Comparison of ENCODE assay signal across 9 cellular contexts in the genomic region with DNA sequence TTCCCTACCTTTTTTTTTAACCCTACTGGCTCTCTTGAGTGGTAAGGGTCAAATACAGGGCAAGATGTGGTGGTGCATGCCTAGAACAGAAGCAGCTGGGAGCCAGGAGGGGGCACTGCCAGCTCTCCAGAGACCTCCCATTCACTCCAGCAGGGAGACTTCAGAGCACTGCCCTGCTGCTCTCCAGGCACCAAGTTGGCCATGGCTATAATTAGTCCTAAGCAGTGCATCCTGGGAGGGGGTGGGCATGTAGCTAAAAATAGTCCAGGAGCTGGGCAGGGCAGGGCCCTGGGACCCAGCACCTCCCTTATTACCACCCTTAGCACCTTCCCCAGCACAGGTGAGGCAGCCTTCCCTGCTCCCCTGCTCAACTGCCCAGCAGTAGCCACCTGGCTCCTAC. TPM values are rescaled to one million over a fixed set of nuclear protein-coding genes. Genes with fewer than 3 reads are reported as not detected.
DNase-seq lines count a peak whose midpoint lies in the region; ATAC-seq and TF ChIP-seq lines count a peak whose summit lies in the region.
"Had no signal": no experiment of that assay in that cellular context is flagged by ENCODE, and none has a peak within 500 bp of the region (broad histone marks: within the 10 kb centered on the region; RNA-seq: fewer than 3 reads in every experiment).

No MANE protein-coding gene starts in this region.

- no peak for ATAC-seq in HG02759 (IDR thresholded peaks at IDR 0.05; ENCODE audit: unreplicated experiment)
- ATAC-seq in activated T-cell treated with anti-CD3 and anti-CD28 coated beads, Interleukin-2, amount 50 U/mL, for 4 hours: no peak

- H3K27ac Mint-ChIP-seq in type B pancreatic cell: no peak overlapping the region
- H3K27ac Mint-ChIP-seq: memory B cell had no signal

- peak; percentile 31 for DNase-seq in DMS 273 treated with DMSO at 0.1 percent for 48 hours (lab: John Stamatoyannopoulos, UW)
- peak; percentile 56 for DNase-seq in HT1080 (ENCODE audit: low read depth)
- peak; percentile 66 for DNase-seq in amniotic epithelial cell (ENCODE audit: low read depth)
- DNase-seq in left kidney (ENCODE audit: low read depth, low spot score): peak; percentile 66
- DNase-seq in activated effector memory CD4-positive, alpha-beta T cell treated with Interleukin-2 at 50 U/mL for 16 hours: no peak
- DNase-seq in type B pancreatic cell (ENCODE audit: extremely low spot score, unreplicated experiment): no peak
- DNase-seq in activated T-cell treated with anti-CD3 and anti-CD28 coated beads, Interleukin-2, amount 50 U/mL, for 4 hours: no peak

- H3K36me3 Mint-ChIP-seq in type B pancreatic cell: no peaks in the 10 kb centered on the region
- H3K36me3 Mint-ChIP-seq in activated T-cell treated with anti-CD3 and anti-CD28 coated beads, Interleukin-2, amount 50 U/mL, for 4 hours (ENCODE audit: insufficient read depth): no peaks in the 10 kb centered on the region
- H3K36me3 Mint-ChIP-seq: memory B cell had no signal

- H3K27me3 Mint-ChIP-seq in type B pancreatic cell: peaks cover 66% of the 10 kb centered on the region
- H3K27me3 Mint-ChIP-seq in activated T-cell treated with anti-CD3 and anti-CD28 coated beads, Interleukin-2, amount 50 U/mL, for 4 hours (ENCODE audit: low read depth): no peaks in the 10 kb centered on the region
- H3K27me3 Mint-ChIP-seq: memory B cell had no signal

- H3K4me1 Mint-ChIP-seq in type B pancreatic cell (ENCODE audit: unreplicated experiment): peaks cover 6% of the 10 kb centered on the region
- H3K4me1 Mint-ChIP-seq in activated T-cell treated with anti-CD3 and anti-CD28 coated beads, Interleukin-2, amount 50 U/mL, for 4 hours (ENCODE audit: low read depth): peaks cover 51% of the 10 kb centered on the region

- no peak for TF ChIP-seq CTCF in type B pancreatic cell (conservative IDR thresholded peaks at IDR 0.05)

- no peaks in the 10 kb centered on the region for H3K9me3 Mint-ChIP-seq in type B pancreatic cell
- H3K9me3 Mint-ChIP-seq in activated T-cell treated with anti-CD3 and anti-CD28 coated beads, Interleukin-2, amount 50 U/mL, for 4 hours: no peaks in the 10 kb centered on the region
- H3K9me3 Mint-ChIP-seq: memory B cell had no signal

- H3K4me3 Mint-ChIP-seq in type B pancreatic cell: no peak overlapping the region
- H3K4me3 Mint-ChIP-seq in activated T-cell treated with anti-CD3 and anti-CD28 coated beads, Interleukin-2, amount 50 U/mL, for 4 hours: no peak overlapping the region
- H3K4me3 Mint-ChIP-seq: memory B cell had no signal

RNA-seq across cellular contexts. Expression of a gene that starts 3.5 kb away (rescaled TPM):
- total RNA-seq in HT1080 (2014; rRNA removed; shearing (Covaris generic)): 1.4 and 2.4 TPM in 2 replicates
- 0.23 and 0.73 TPM in 2 replicates for polyA plus RNA-seq in HT1080 (2015; cell fraction: cytosol; rRNA removed)
- 20.9 and 23.8 TPM in 2 replicates for polyA plus RNA-seq in HT1080 (2015; cell fraction: nucleus; rRNA removed)
- 2.0 and 6.8 TPM in 2 replicates for total RNA-seq in type B pancreatic cell (ENCODE audit: low replicate concordance)
- total RNA-seq in activated T-cell treated with anti-CD3 and anti-CD28 coated beads, Interleukin-2, amount 50 U/mL, for 4 hours: 10 to 100 TPM in 2 of 3 donors, 1 to 10 TPM in 1; 9.8 to 12.3 (median 11.8) TPM

RNA-seq across cellular contexts. Expression of a gene that starts 26.3 kb away (rescaled TPM):
- 14.2 and 17.9 TPM in 2 replicates for total RNA-seq in HT1080 (2014; rRNA removed; shearing (Covaris generic))
- 8.9 and 9.9 TPM in 2 replicates for polyA plus RNA-seq in HT1080 (2015; cell fraction: cytosol; rRNA removed)
- polyA plus RNA-seq in HT1080 (2015; cell fraction: nucleus; rRNA removed): 40.1 and 44.1 TPM in 2 replicates
- total RNA-seq in type B pancreatic cell (ENCODE audit: low replicate concordance): 21.0 and 50.5 TPM in 2 replicates
- 10 to 100 TPM; 33.3 to 40.7 (median 40.4) TPM for total RNA-seq in activated T-cell treated with anti-CD3 and anti-CD28 coated beads, Interleukin-2, amount 50 U/mL, for 4 hours

RNA-seq across cellular contexts. Expression of a gene that starts 29.8 kb away (rescaled TPM):
- total RNA-seq in HT1080 (2014; rRNA removed; shearing (Covaris generic)): 76.4 and 97.4 TPM in 2 replicates
- 73.3 and 78.8 TPM in 2 replicates for polyA plus RNA-seq in HT1080 (2015; cell fraction: cytosol; rRNA removed)
- 74.6 and 87.3 TPM in 2 replicates for polyA plus RNA-seq in HT1080 (2015; cell fraction: nucleus; rRNA removed)
- total RNA-seq in type B pancreatic cell (ENCODE audit: low replicate concordance): 44.0 and 66.7 TPM in 2 replicates
- 10 to 100 TPM; 79.3 to 91.3 (median 90.8) TPM for total RNA-seq in activated T-cell treated with anti-CD3 and anti-CD28 coated beads, Interleukin-2, amount 50 U/mL, for 4 hours

RNA-seq across cellular contexts. Expression of a gene that starts 50.8 kb away (rescaled TPM):
- 21.9 and 26.1 TPM in 2 replicates for total RNA-seq in HT1080 (2014; rRNA removed; shearing (Covaris generic))
- polyA plus RNA-seq in HT1080 (2015; cell fraction: cytosol; rRNA removed): 19.4 and 24.8 TPM in 2 replicates
- 58.2 and 59.8 TPM in 2 replicates for polyA plus RNA-seq in HT1080 (2015; cell fraction: nucleus; rRNA removed)
- 38.9 and 50.3 TPM in 2 replicates for total RNA-seq in type B pancreatic cell (ENCODE audit: low replicate concordance)
- total RNA-seq in activated T-cell treated with anti-CD3 and anti-CD28 coated beads, Interleukin-2, amount 50 U/mL, for 4 hours: 10 to 100 TPM; 40.9 to 53.9 (median 42.1) TPM

RNA-seq across cellular contexts. Expression of a gene that starts 52.4 kb away (rescaled TPM):
- total RNA-seq in HT1080 (2014; rRNA removed; shearing (Covaris generic)): 6.3 and 6.4 TPM in 2 replicates
- 5.8 and 6.0 TPM in 2 replicates for polyA plus RNA-seq in HT1080 (2015; cell fraction: cytosol; rRNA removed)
- 4.7 and 5.3 TPM in 2 replicates for polyA plus RNA-seq in HT1080 (2015; cell fraction: nucleus; rRNA removed)
- 11.6 and 12.2 TPM in 2 replicates for total RNA-seq in type B pancreatic cell (ENCODE audit: low replicate concordance)
- 10 to 100 TPM in 1 of 3 donors, 1 to 10 TPM in 2; 7.6 to 10.6 (median 9.9) TPM for total RNA-seq in activated T-cell treated with anti-CD3 and anti-CD28 coated beads, Interleukin-2, amount 50 U/mL, for 4 hours

Comparison
In these comparisons a context has a peak if more than half of its experiments do, and no peak if none do; other contexts are left out.
1. DNase-seq: peak in DMS 273 treated with DMSO at 0.1 percent for 48 hours (single experiment), HT1080 (single experiment), amniotic epithelial cell (single experiment) and left kidney (single experiment); none in activated effector memory CD4-positive, alpha-beta T cell treated with Interleukin-2 at 50 U/mL for 16 hours (single experiment), type B pancreatic cell (single experiment) and activated T-cell treated with anti-CD3 and anti-CD28 coated beads, Interleukin-2, amount 50 U/mL, for 4 hours (single experiment).